ENCODE assay signal across 1 cellular context in the genomic region with DNA sequence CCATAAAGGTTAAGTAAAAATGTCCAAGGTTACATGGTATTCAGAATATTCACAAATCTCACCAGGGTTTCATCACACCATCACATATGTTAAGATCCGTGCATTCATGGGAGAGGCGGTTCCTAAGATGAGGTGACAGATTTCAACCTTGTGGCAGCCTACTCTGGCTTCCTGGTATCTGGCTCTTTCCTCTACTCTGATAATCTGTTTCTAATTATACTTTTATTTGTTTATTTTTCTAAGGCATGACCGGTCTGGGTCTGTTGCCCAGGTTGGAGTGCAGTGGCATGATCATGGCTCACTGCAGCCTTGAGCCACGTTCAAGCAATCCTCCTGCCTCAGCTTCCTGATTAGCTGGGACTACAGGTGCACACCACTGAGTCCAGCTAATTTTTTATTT.
TF ChIP-seq lines count a peak whose summit lies in the region.

No MANE protein-coding gene starts in this region.

TF ChIP-seq in K562, 482 proteins besides CTCF, POLR2A, EP300 and RAD21 (continued from another document):
- TF ChIP-seq AFF4 (CRISPR knock-in tag; IDR thresholded peaks at IDR 0.05) (no peak), PHB (CRISPR knock-in tag; IDR thresholded peaks at IDR 0.05) (no peak), DPF2 (IDR thresholded peaks at IDR 0.05) (0 out of 2 replicates have a peak, but pooled peaks have one; percentile 31), ZNF589 (CRISPR knock-in tag; IDR thresholded peaks at IDR 0.05; ENCODE audit: low read depth) (0 out of 2 replicates have a peak, but pooled peaks have one; percentile 26), CBFA2T3 (IDR thresholded peaks at IDR 0.05) (0 out of 2 replicates have a peak, but pooled peaks have one; percentile 28), POU5F1 (IDR thresholded peaks at IDR 0.05; ENCODE audit: borderline replicate concordance, low read depth, low read length, partially characterized antibody) (no peak), KAT7 (CRISPR knock-in tag; IDR thresholded peaks at IDR 0.05; ENCODE audit: borderline replicate concordance) (no peak), CEBPG (CRISPR knock-in tag; IDR thresholded peaks at IDR 0.05) (no peak), CEBPG (tag; conservative IDR thresholded peaks at IDR 0.05 in 1 of 2, IDR thresholded peaks at IDR 0.05 in 1 of 2) (peak in 1 of 2 experiments; percentile 31; a peak in 1 of 4 replicates), C11orf30 (IDR thresholded peaks at IDR 0.05; ENCODE audit: low read depth) (peak; percentile 7; the same call in 1 of the 2 replicates), ARID1B (IDR thresholded peaks at IDR 0.05) (0 out of 2 replicates have a peak, but pooled peaks have one; percentile 13), SMARCA4 (IDR thresholded peaks at IDR 0.05) (peak; percentile 15; the same call in 1 of the 2 replicates), ADNP (tag; IDR thresholded peaks at IDR 0.05) (0 out of 2 replicates have a peak, but pooled peaks have one; percentile 26), TEAD4 (IDR thresholded peaks at IDR 0.05; ENCODE audit: low read length) (peak; percentile 40; the same call in 1 of the 2 replicates), TEAD4 (CRISPR knock-in tag; IDR thresholded peaks at IDR 0.05; ENCODE audit: borderline replicate concordance) (no peak), ZNF785 (CRISPR knock-in tag; IDR thresholded peaks at IDR 0.05) (no peak), RCOR1 (IDR thresholded peaks at IDR 0.05; ENCODE audit: borderline replicate concordance in 1 of 2, low read depth in 2 of 2, low read length in 2 of 2) (peak in 1 of 2 experiments; percentile 4; a peak in 1 of 4 replicates), FOSL1 (tag; conservative IDR thresholded peaks at IDR 0.05) (no peak)
- TF ChIP-seq, protein P1, sequence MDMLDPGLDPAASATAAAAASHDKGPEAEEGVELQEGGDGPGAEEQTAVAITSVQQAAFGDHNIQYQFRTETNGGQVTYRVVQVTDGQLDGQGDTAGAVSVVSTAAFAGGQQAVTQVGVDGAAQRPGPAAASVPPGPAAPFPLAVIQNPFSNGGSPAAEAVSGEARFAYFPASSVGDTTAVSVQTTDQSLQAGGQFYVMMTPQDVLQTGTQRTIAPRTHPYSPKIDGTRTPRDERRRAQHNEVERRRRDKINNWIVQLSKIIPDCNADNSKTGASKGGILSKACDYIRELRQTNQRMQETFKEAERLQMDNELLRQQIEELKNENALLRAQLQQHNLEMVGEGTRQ (CRISPR knock-in tag; IDR thresholded peaks at IDR 0.05) = 0 out of 2 replicates have a peak, but pooled peaks have one; percentile 4
- TF ChIP-seq, protein P2, sequence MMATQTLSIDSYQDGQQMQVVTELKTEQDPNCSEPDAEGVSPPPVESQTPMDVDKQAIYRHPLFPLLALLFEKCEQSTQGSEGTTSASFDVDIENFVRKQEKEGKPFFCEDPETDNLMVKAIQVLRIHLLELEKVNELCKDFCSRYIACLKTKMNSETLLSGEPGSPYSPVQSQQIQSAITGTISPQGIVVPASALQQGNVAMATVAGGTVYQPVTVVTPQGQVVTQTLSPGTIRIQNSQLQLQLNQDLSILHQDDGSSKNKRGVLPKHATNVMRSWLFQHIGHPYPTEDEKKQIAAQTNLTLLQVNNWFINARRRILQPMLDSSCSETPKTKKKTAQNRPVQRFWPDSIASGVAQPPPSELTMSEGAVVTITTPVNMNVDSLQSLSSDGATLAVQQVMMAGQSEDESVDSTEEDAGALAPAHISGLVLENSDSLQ (IDR thresholded peaks at IDR 0.05) = 0 out of 2 replicates have a peak, but pooled peaks have one; percentile 25
